ENCODE assay signal across 18 cellular contexts in genomic region chr13:62837895-62838294, GRCh38.
DNase-seq lines count a peak whose midpoint lies in the region; ATAC-seq and TF ChIP-seq lines count a peak whose summit lies in the region.
"Had no signal": no experiment of that assay in that cellular context is flagged by ENCODE, and none has a peak within 500 bp of the region (broad histone marks: within the 10 kb centered on the region; RNA-seq: fewer than 3 reads in every experiment).

No MANE protein-coding gene starts in this region.

- no peaks in the 10 kb centered on the region for H4K20me1 ChIP-seq in SK-N-SH (ENCODE audit: insufficient read depth)
- H4K20me1 ChIP-seq: BLaER1 treated with 17β-estradiol and CSF1 and Interleukin-3, amounts not matched to agents 10 nM and 100 nM had no signal

- no peak for TF ChIP-seq EP300 in SK-N-SH (IDR thresholded peaks at IDR 0.05; ENCODE audit: borderline replicate concordance in 1 of 2, low read depth in 1 of 2, low read length in 1 of 2)

- no peaks in the 10 kb centered on the region for H3K27me3 Mint-ChIP-seq in naive thymus-derived CD8-positive, alpha-beta T cell

- no peak overlapping the region for H3K4me2 ChIP-seq in SK-N-SH
- H3K4me2 ChIP-seq: BLaER1 treated with 17β-estradiol and CSF1 and Interleukin-3, amounts not matched to agents 10 nM and 100 nM had no signal

- H3K9me2 ChIP-seq in SK-N-SH, result no peaks in the 10 kb centered on the region; the same call in 1 of the 2 replicates

- POLR2A ChIA-PET in SK-N-SH (lab: Yijun Ruan, JAX), result no interaction called here
- POLR2A ChIA-PET in naive thymus-derived CD8-positive, alpha-beta T cell (lab: Charles Lee), result no interaction called here

- peaks cover 0 to 2% of the 10 kb centered on the region in 2 experiments; a peak in 1 of 4 replicates for H3K4me1 ChIP-seq in SK-N-SH (ENCODE audit: control insufficient read depth in 1 of 2, insufficient read depth in 2 of 2, low read depth in 1 of 2, low read length in 1 of 2)
- H3K4me1 ChIP-seq: BLaER1 treated with 17β-estradiol and CSF1 and Interleukin-3, amounts not matched to agents 10 nM and 100 nM; Peyer's patch had no signal

- TF ChIP-seq CTCF in SK-N-SH (IDR thresholded peaks at IDR 0.05), result no peak

- H3F3A ChIP-seq in SK-N-SH (replicated peaks; ENCODE audit: insufficient read depth), result no peaks in the 10 kb centered on the region

- H3K27ac ChIP-seq in SK-N-SH (ENCODE audit: low read depth in 2 of 2, low read length in 1 of 2), result no peak overlapping the region
- H3K27ac ChIP-seq: 22Rv1; BLaER1 treated with 17β-estradiol and CSF1 and Interleukin-3, amounts not matched to agents 10 nM and 100 nM; Peyer's patch had no signal

- no peak overlapping the region for H3K4me3 Mint-ChIP-seq in naive thymus-derived CD8-positive, alpha-beta T cell
- H3K4me3 Mint-ChIP-seq: H9 had no signal

- DNase-seq in SK-N-SH (no peak), amniotic stem cell (lab: John Stamatoyannopoulos, UW) (peak; percentile 36), fibroblast of gingiva (ENCODE audit: low read depth) (peak; percentile 46), skeletal muscle cell (ENCODE audit: low read depth) (peak; percentile 57), GDM1 (lab: John Stamatoyannopoulos, UW) (no peak), SIG-M5 treated with dmso at 0.1 percent for 504 hours (lab: John Stamatoyannopoulos, UW; ENCODE audit: unreplicated experiment) (no peak)
- DNase-seq in naive thymus-derived CD8-positive, alpha-beta T cell, result no peak
- DNase-seq: DMS 273 treated with DMSO at 0.1 percent for 48 hours, EL, H9, Kasumi-1, NCI-H1417 treated with DMSO at 0.1 percent for 48 hours, NCI-H748 treated with DMSO at 0.1 percent for 48 hours, Peyer's patch, SHP77 treated with DMSO at 0.1 percent for 48 hours had no signal

- no peaks in the 10 kb centered on the region for H3K27me3 ChIP-seq in SK-N-SH (ENCODE audit: insufficient read depth)
- H3K27me3 ChIP-seq: BLaER1 treated with 17β-estradiol and CSF1 and Interleukin-3, amounts not matched to agents 10 nM and 100 nM; Peyer's patch had no signal

- H3K9me3 Mint-ChIP-seq in naive thymus-derived CD8-positive, alpha-beta T cell, result peaks cover 0 to 3% (median 0%) of the 10 kb centered on the region in 9 donors
- H3K9me3 Mint-ChIP-seq: H9 had no signal

- no peaks in the 10 kb centered on the region for H3K36me3 ChIP-seq in SK-N-SH (replicated peaks in 1 of 2; ENCODE audit: control insufficient read depth in 1 of 2, insufficient read depth in 2 of 2, low read length in 1 of 2)
- H3K36me3 ChIP-seq: BLaER1 treated with 17β-estradiol and CSF1 and Interleukin-3, amounts not matched to agents 10 nM and 100 nM; Peyer's patch had no signal

- no peak overlapping the region for H3K9ac ChIP-seq in SK-N-SH
- H3K9ac ChIP-seq: BLaER1 treated with 17β-estradiol and CSF1 and Interleukin-3, amounts not matched to agents 10 nM and 100 nM had no signal

- H3K36me3 Mint-ChIP-seq in naive thymus-derived CD8-positive, alpha-beta T cell, result no peaks in the 10 kb centered on the region

- no peak for TF ChIP-seq RAD21 in SK-N-SH (IDR thresholded peaks at IDR 0.05; ENCODE audit: low read length)

- ATAC-seq in SK-N-SH treated with all-trans-retinoic acid at 6 μM for 48 hours, result no peak
- ATAC-seq in naive thymus-derived CD8-positive, alpha-beta T cell, result no peak

- H3K79me2 ChIP-seq in SK-N-SH (ENCODE audit: insufficient read depth), result no peaks in the 10 kb centered on the region

- no peaks in the 10 kb centered on the region; the same call in 1 of the 2 replicates for H3K9me3 ChIP-seq in SK-N-SH
- H3K9me3 ChIP-seq: BLaER1 treated with 17β-estradiol and CSF1 and Interleukin-3, amounts not matched to agents 10 nM and 100 nM; Peyer's patch had no signal

- 70% methylated on average over 2 of the region's 2 CpGs for WGBS in SK-N-SH (ENCODE audit: low lambda C conversion rate)

- H3K4me3 ChIP-seq in SK-N-SH (ENCODE audit: low read depth in 2 of 2, low read length in 1 of 2) (no peak overlapping the region), skeletal muscle cell (ENCODE audit: low read depth, low read length) (no peak overlapping the region)
- H3K4me3 ChIP-seq: BLaER1 treated with 17β-estradiol and CSF1 and Interleukin-3, amounts not matched to agents 10 nM and 100 nM; Peyer's patch had no signal

- peak overlapping the region; percentile 17 for H2AFZ ChIP-seq in SK-N-SH (ENCODE audit: low read depth)

- H3K27ac Mint-ChIP-seq in naive thymus-derived CD8-positive, alpha-beta T cell, result no peak overlapping the region
- H3K27ac Mint-ChIP-seq: H9 had no signal

- CTCF ChIA-PET in SK-N-SH (lab: Yijun Ruan, JAX), result interaction anchor here (0.6 kb wide), 1 partner anchor 38 kb away, joined by 3 read pairs; no protein-coding TSS in a partner anchor

- H3K4me1 Mint-ChIP-seq in naive thymus-derived CD8-positive, alpha-beta T cell, result no peaks in the 10 kb centered on the region
- H3K4me1 Mint-ChIP-seq: H9 had no signal

TF ChIP-seq in SK-N-SH, 30 proteins besides CTCF, POLR2A, EP300 and RAD21:
- TF ChIP-seq, protein P1, sequence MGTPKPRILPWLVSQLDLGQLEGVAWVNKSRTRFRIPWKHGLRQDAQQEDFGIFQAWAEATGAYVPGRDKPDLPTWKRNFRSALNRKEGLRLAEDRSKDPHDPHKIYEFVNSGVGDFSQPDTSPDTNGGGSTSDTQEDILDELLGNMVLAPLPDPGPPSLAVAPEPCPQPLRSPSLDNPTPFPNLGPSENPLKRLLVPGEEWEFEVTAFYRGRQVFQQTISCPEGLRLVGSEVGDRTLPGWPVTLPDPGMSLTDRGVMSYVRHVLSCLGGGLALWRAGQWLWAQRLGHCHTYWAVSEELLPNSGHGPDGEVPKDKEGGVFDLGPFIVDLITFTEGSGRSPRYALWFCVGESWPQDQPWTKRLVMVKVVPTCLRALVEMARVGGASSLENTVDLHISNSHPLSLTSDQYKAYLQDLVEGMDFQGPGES (IDR thresholded peaks at IDR 0.05; ENCODE audit: low read depth, low read length), result no peak
- TF ChIP-seq GABPA (IDR thresholded peaks at IDR 0.05; ENCODE audit: low read depth) (no peak), SMC3 (IDR thresholded peaks at IDR 0.05; ENCODE audit: low read depth, low read length) (no peak)

TF ChIP-seq in SK-N-SH treated with all-trans-retinoic acid at 6 μM for 48 hours, 23 proteins besides CTCF, POLR2A, EP300 and RAD21:
- TF ChIP-seq GLIS3 (CRISPR knock-in tag; IDR thresholded peaks at IDR 0.05) (no peak), ZC3H10 (CRISPR knock-in tag; IDR thresholded peaks at IDR 0.05) (no peak), SNAI2 (CRISPR knock-in tag; IDR thresholded peaks at IDR 0.05) (no peak), BACH2 (CRISPR knock-in tag; IDR thresholded peaks at IDR 0.05; ENCODE audit: borderline replicate concordance) (no peak), TOX (CRISPR knock-in tag; IDR thresholded peaks at IDR 0.05; ENCODE audit: borderline replicate concordance) (no peak)
- TF ChIP-seq, protein P2, sequence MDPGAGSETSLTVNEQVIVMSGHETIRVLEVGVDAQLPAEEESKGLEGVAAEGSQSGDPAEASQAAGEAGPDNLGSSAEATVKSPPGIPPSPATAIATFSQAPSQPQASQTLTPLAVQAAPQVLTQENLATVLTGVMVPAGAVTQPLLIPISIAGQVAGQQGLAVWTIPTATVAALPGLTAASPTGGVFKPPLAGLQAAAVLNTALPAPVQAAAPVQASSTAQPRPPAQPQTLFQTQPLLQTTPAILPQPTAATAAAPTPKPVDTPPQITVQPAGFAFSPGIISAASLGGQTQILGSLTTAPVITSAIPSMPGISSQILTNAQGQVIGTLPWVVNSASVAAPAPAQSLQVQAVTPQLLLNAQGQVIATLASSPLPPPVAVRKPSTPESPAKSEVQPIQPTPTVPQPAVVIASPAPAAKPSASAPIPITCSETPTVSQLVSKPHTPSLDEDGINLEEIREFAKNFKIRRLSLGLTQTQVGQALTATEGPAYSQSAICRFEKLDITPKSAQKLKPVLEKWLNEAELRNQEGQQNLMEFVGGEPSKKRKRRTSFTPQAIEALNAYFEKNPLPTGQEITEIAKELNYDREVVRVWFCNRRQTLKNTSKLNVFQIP (CRISPR knock-in tag; IDR thresholded peaks at IDR 0.05; ENCODE audit: borderline replicate concordance, low read depth), result no peak
- TF ChIP-seq, protein P3, sequence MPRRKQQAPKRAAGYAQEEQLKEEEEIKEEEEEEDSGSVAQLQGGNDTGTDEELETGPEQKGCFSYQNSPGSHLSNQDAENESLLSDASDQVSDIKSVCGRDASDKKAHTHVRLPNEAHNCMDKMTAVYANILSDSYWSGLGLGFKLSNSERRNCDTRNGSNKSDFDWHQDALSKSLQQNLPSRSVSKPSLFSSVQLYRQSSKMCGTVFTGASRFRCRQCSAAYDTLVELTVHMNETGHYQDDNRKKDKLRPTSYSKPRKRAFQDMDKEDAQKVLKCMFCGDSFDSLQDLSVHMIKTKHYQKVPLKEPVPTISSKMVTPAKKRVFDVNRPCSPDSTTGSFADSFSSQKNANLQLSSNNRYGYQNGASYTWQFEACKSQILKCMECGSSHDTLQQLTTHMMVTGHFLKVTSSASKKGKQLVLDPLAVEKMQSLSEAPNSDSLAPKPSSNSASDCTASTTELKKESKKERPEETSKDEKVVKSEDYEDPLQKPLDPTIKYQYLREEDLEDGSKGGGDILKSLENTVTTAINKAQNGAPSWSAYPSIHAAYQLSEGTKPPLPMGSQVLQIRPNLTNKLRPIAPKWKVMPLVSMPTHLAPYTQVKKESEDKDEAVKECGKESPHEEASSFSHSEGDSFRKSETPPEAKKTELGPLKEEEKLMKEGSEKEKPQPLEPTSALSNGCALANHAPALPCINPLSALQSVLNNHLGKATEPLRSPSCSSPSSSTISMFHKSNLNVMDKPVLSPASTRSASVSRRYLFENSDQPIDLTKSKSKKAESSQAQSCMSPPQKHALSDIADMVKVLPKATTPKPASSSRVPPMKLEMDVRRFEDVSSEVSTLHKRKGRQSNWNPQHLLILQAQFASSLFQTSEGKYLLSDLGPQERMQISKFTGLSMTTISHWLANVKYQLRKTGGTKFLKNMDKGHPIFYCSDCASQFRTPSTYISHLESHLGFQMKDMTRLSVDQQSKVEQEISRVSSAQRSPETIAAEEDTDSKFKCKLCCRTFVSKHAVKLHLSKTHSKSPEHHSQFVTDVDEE (CRISPR knock-in tag; IDR thresholded peaks at IDR 0.05), result no peak
- TF ChIP-seq, protein P4, sequence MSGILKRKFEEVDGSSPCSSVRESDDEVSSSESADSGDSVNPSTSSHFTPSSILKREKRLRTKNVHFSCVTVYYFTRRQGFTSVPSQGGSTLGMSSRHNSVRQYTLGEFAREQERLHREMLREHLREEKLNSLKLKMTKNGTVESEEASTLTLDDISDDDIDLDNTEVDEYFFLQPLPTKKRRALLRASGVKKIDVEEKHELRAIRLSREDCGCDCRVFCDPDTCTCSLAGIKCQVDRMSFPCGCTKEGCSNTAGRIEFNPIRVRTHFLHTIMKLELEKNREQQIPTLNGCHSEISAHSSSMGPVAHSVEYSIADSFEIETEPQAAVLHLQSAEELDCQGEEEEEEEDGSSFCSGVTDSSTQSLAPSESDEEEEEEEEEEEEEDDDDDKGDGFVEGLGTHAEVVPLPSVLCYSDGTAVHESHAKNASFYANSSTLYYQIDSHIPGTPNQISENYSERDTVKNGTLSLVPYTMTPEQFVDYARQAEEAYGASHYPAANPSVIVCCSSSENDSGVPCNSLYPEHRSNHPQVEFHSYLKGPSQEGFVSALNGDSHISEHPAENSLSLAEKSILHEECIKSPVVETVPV (CRISPR knock-in tag; IDR thresholded peaks at IDR 0.05), result no peak

Comparison
In these comparisons a context has a peak if more than half of its experiments do, and no peak if none do; other contexts are left out.
1. DNase-seq: peak in amniotic stem cell (single experiment), fibroblast of gingiva (single experiment) and skeletal muscle cell (single experiment); none in SK-N-SH (single experiment), GDM1 (single experiment), naive thymus-derived CD8-positive, alpha-beta T cell (0 of 10) and SIG-M5 treated with dmso at 0.1 percent for 504 hours (single experiment).